ENCODE assay signal across 19 cellular contexts in the genomic region with DNA sequence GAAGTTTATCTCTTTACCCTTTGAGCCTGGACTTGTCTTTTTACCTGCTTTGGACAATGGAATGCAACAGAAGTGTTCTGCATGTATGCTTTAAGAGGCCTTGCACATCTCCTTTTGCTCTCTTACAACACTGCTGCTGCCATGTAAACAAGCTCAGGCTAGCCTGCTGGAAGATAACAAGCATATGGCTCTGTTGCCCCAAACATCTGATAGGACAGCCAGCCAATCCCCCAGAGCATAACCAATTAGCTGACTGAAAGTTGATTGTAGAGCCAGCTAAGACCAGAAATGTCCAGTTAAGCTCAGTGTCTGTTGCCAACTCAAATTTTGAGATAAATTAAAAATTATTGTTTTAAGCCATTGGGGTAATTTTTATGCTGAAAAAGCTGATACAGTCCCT.
"Had no signal": no experiment of that assay in that cellular context is flagged by ENCODE, and none has a peak within 500 bp of the region (broad histone marks: within the 10 kb centered on the region; RNA-seq: fewer than 3 reads in every experiment).

No MANE protein-coding gene starts in this region.

- H3K4me1 ChIP-seq: breast epithelium had no signal

- ATAC-seq: activated CD8-positive, alpha-beta T cell treated with anti-CD3 and anti-CD28 coated beads, Interleukin-2, amount 10 ng/mL, durations not matched to agents 7 days and 5 days; WTC11 had no signal

- H3K4me3 ChIP-seq: breast epithelium, PC-9 had no signal

- H3K27ac ChIP-seq: breast epithelium, KMS-11, PC-9 had no signal

- H3K4me2 ChIP-seq: KMS-11, PC-9 had no signal

- H3K9ac ChIP-seq: KMS-11 had no signal

- H3K36me3 ChIP-seq: breast epithelium had no signal

- H3K27me3 ChIP-seq: breast epithelium had no signal

- DNase-seq: activated CD4-positive, alpha-beta T cell treated with anti-CD3 and anti-CD28 coated beads for 48 hours; activated CD4-positive, alpha-beta T cell treated with anti-CD3 and anti-CD28 coated beads, Interleukin-2, amount 50 U/mL, for 4 hours; activated CD4-positive, CD25-positive, alpha-beta regulatory T cell treated with anti-CD3 and anti-CD28 coated beads, Interleukin-2, amount 50 U/mL, for 72 hours; activated CD8-positive, alpha-beta memory T cell treated with anti-CD3 and anti-CD28 coated beads, Interleukin-2, amount 50 U/mL, for 48 hours; activated CD8-positive, alpha-beta T cell treated with anti-CD3 and anti-CD28 coated beads, Interleukin-2, amount 10 ng/mL, durations not matched to agents 7 days and 5 days; activated naive CD4-positive, alpha-beta T cell treated with anti-CD3 and anti-CD28 coated beads, Interleukin-2, amount 50 U/mL, for 16 hours; activated naive CD8-positive, alpha-beta T cell treated with anti-CD3 and anti-CD28 coated beads, Interleukin-2, amount 10 ng/mL, durations not matched to agents 7 days and 5 days; activated T-cell treated with anti-CD3 and anti-CD28 coated beads, Interleukin-2, amount 50 U/mL, for 1 hour; aorta; central memory CD4-positive, alpha-beta T cell; NCI-H1092; NCI-H1417; NCI-H1930; NCI-H524 treated with DMSO at 0.1 percent for 48 hours; NCI-H774; PC-9 had no signal

- H2AFZ ChIP-seq: PC-9 had no signal
